2 cellular contexts compared by ENCODE assay signal in the genomic region with DNA sequence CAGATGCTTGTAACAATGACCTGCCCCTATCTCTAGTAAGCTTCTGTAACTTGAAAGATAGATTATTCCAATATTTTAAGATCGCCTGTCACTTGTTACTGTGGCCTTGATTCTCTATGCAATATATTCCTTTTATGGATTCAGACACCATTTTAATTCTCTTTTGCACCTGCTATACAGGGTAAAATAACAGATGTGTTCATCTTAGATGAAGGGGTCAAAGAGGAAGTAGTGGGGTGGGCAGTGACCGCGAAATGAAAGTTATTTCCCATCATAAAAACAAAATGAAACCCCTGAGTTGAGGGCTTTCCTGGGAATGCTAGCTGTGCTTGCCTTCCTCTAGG.
TF ChIP-seq lines count a peak whose summit lies in the region.

No MANE protein-coding gene starts in this region.

TF ChIP-seq in HCT116, 20 proteins besides CTCF, POLR2A, EP300 and RAD21 (continued from another document):
- TF ChIP-seq FOSL1 (IDR thresholded peaks at IDR 0.05; ENCODE audit: low read depth) (no peak), JUND (IDR thresholded peaks at IDR 0.05) (no peak), REST (IDR thresholded peaks at IDR 0.05; ENCODE audit: low read depth) (no peak)

TF ChIP-seq in HEK293T, 16 proteins besides CTCF, POLR2A, EP300 and RAD21 (continued from another document):
- TF ChIP-seq LEF1 (IDR thresholded peaks at IDR 0.05; ENCODE audit: borderline replicate concordance) (no peak), FOXM1 (IDR thresholded peaks at IDR 0.05; ENCODE audit: borderline replicate concordance) (no peak), CTBP1 (IDR thresholded peaks at IDR 0.05; ENCODE audit: borderline replicate concordance) (no peak), ARNT (IDR thresholded peaks at IDR 0.05) (no peak), SP1 (IDR thresholded peaks at IDR 0.05) (no peak), TARDBP (IDR thresholded peaks at IDR 0.05) (no peak), NFRKB (IDR thresholded peaks at IDR 0.05) (no peak), ZNF384 (IDR thresholded peaks at IDR 0.05) (no peak), BHLHE40 (IDR thresholded peaks at IDR 0.05; ENCODE audit: borderline replicate concordance) (no peak)
- TF ChIP-seq, protein P1, sequence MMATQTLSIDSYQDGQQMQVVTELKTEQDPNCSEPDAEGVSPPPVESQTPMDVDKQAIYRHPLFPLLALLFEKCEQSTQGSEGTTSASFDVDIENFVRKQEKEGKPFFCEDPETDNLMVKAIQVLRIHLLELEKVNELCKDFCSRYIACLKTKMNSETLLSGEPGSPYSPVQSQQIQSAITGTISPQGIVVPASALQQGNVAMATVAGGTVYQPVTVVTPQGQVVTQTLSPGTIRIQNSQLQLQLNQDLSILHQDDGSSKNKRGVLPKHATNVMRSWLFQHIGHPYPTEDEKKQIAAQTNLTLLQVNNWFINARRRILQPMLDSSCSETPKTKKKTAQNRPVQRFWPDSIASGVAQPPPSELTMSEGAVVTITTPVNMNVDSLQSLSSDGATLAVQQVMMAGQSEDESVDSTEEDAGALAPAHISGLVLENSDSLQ (IDR thresholded peaks at IDR 0.05), result no peak
